17 cellular contexts compared by ENCODE assay signal in the genomic region with DNA sequence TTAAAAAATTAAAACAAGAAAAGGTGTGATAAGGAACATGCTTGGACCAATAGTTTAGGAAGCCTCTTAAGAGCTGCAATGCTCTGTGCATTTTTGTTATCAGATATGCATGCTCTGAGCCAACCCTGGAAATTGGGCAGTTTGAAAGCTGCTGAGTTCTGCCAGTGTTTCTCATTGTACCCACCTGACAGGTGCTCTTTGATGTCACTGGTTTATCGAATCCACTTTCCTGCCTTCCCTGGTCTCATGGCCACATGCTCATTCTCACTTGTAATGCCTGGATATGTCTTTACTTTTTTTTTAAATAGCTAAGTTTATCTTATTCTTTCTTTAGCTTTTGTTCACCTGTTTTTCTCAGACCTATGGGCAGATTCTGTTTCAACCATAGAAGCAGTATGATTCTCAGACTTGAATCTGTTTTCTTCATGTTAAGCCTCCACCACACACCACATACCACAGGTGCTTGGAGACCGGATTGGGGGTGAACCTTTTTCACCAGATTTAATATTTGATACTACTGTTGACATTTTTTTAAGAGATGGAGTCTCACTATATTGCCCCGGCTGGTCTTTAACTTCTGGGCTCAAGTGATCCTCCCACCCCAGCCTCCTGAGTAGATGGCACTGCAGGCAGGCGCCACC.
DNase-seq lines count a peak whose midpoint lies in the region; ATAC-seq lines count a peak whose summit lies in the region.
"Had no signal": no experiment of that assay in that cellular context is flagged by ENCODE, and none has a peak within 500 bp of the region (broad histone marks: within the 10 kb centered on the region; RNA-seq: fewer than 3 reads in every experiment).

No MANE protein-coding gene starts in this region.

- POLR2A ChIA-PET in activated naive CD8-positive, alpha-beta T cell treated with anti-CD3 and anti-CD28 coated beads, Interleukin-2, amount 10 ng/mL, durations not matched to agents 7 days and 5 days (lab: Charles Lee), result no interaction called here
- POLR2A ChIA-PET in activated CD4-positive, alpha-beta T cell treated with anti-CD3 and anti-CD28 coated beads, Interleukin-2, amount 10 ng/mL, durations not matched to agents 7 days and 5 days (lab: Charles Lee), result no interaction called here

- H3K27ac Mint-ChIP-seq in activated naive CD8-positive, alpha-beta T cell treated with anti-CD3 and anti-CD28 coated beads, Interleukin-2, amount 10 ng/mL, durations not matched to agents 7 days and 5 days, result no peak overlapping the region
- no peak overlapping the region for H3K27ac Mint-ChIP-seq in activated naive CD8-positive, alpha-beta T cell treated with anti-CD3 and anti-CD28 coated beads for 36 hours
- H3K27ac Mint-ChIP-seq in T-helper 17 cell (peak overlapping the region; percentile 19), naive B cell (peak overlapping the region; percentile 60 to 88 (median 76))
- no peak overlapping the region for H3K27ac Mint-ChIP-seq in activated T-helper 1 cell treated with anti-CD3 and anti-CD28 coated beads, Interleukin-12 subunit alpha, Interleukin-12 subunit beta, Interleukin-2, Interleukin-4 antibody, amounts not matched to agents 30 ng/mL and 10 ng/mL and 1 ng/mL, durations not matched to agents 14 hours and 24 hours and 36 hours
- no peak overlapping the region for H3K27ac Mint-ChIP-seq in activated CD4-positive, alpha-beta T cell treated with anti-CD3 and anti-CD28 coated beads, Interleukin-2, amount 10 ng/mL, durations not matched to agents 7 days and 5 days

- intact Hi-C loops in activated T-helper 1 cell treated with anti-CD3 and anti-CD28 coated beads, Interleukin-12 subunit alpha, Interleukin-12 subunit beta, Interleukin-2, Interleukin-4 antibody, amounts not matched to agents 30 ng/mL and 10 ng/mL and 1 ng/mL, durations not matched to agents 14 hours and 24 hours and 36 hours (cut with micrococcal nuclease), result no loop called here

- H3K4me1 Mint-ChIP-seq in activated naive CD8-positive, alpha-beta T cell treated with anti-CD3 and anti-CD28 coated beads, Interleukin-2, amount 10 ng/mL, durations not matched to agents 7 days and 5 days, result peaks cover 6% of the 10 kb centered on the region
- H3K4me1 Mint-ChIP-seq in activated naive CD8-positive, alpha-beta T cell treated with anti-CD3 and anti-CD28 coated beads for 36 hours, result peaks cover 9% of the 10 kb centered on the region
- H3K4me1 Mint-ChIP-seq in T-helper 17 cell (peaks cover 16% of the 10 kb centered on the region), naive B cell (peaks cover 12 to 65% (median 23%) of the 10 kb centered on the region in 3 donors)
- H3K4me1 Mint-ChIP-seq in activated T-helper 1 cell treated with anti-CD3 and anti-CD28 coated beads, Interleukin-12 subunit alpha, Interleukin-12 subunit beta, Interleukin-2, Interleukin-4 antibody, amounts not matched to agents 30 ng/mL and 10 ng/mL and 1 ng/mL, durations not matched to agents 14 hours and 24 hours and 36 hours (ENCODE audit: low read depth), result peaks cover 11% of the 10 kb centered on the region
- no peaks in the 10 kb centered on the region for H3K4me1 Mint-ChIP-seq in activated CD4-positive, alpha-beta T cell treated with anti-CD3 and anti-CD28 coated beads, Interleukin-2, amount 10 ng/mL, durations not matched to agents 7 days and 5 days
- H3K4me1 Mint-ChIP-seq: CD14-positive monocyte had no signal

- H3K4me3 Mint-ChIP-seq in activated naive CD8-positive, alpha-beta T cell treated with anti-CD3 and anti-CD28 coated beads, Interleukin-2, amount 10 ng/mL, durations not matched to agents 7 days and 5 days, result no peak overlapping the region
- no peak overlapping the region for H3K4me3 Mint-ChIP-seq in activated naive CD8-positive, alpha-beta T cell treated with anti-CD3 and anti-CD28 coated beads for 36 hours
- H3K4me3 Mint-ChIP-seq in T-helper 17 cell (no peak overlapping the region), naive B cell (peak overlapping the region in 1 of 8 donors; percentile 27)
- no peak overlapping the region for H3K4me3 Mint-ChIP-seq in activated T-helper 1 cell treated with anti-CD3 and anti-CD28 coated beads, Interleukin-12 subunit alpha, Interleukin-12 subunit beta, Interleukin-2, Interleukin-4 antibody, amounts not matched to agents 30 ng/mL and 10 ng/mL and 1 ng/mL, durations not matched to agents 14 hours and 24 hours and 36 hours
- H3K4me3 Mint-ChIP-seq in activated CD4-positive, alpha-beta T cell treated with anti-CD3 and anti-CD28 coated beads, Interleukin-2, amount 10 ng/mL, durations not matched to agents 7 days and 5 days, result no peak overlapping the region
- H3K4me3 Mint-ChIP-seq: CD14-positive monocyte, H9 had no signal

- H3K9me3 Mint-ChIP-seq in activated naive CD8-positive, alpha-beta T cell treated with anti-CD3 and anti-CD28 coated beads, Interleukin-2, amount 10 ng/mL, durations not matched to agents 7 days and 5 days, result no peaks in the 10 kb centered on the region
- H3K9me3 Mint-ChIP-seq in activated naive CD8-positive, alpha-beta T cell treated with anti-CD3 and anti-CD28 coated beads for 36 hours, result no peaks in the 10 kb centered on the region
- no peaks in the 10 kb centered on the region for H3K9me3 Mint-ChIP-seq in naive B cell
- H3K9me3 Mint-ChIP-seq in activated T-helper 1 cell treated with anti-CD3 and anti-CD28 coated beads, Interleukin-12 subunit alpha, Interleukin-12 subunit beta, Interleukin-2, Interleukin-4 antibody, amounts not matched to agents 30 ng/mL and 10 ng/mL and 1 ng/mL, durations not matched to agents 14 hours and 24 hours and 36 hours, result no peaks in the 10 kb centered on the region
- no peaks in the 10 kb centered on the region for H3K9me3 Mint-ChIP-seq in activated CD4-positive, alpha-beta T cell treated with anti-CD3 and anti-CD28 coated beads, Interleukin-2, amount 10 ng/mL, durations not matched to agents 7 days and 5 days
- H3K9me3 Mint-ChIP-seq: CD14-positive monocyte, H9 had no signal

- CTCF ChIA-PET in activated CD4-positive, alpha-beta T cell treated with anti-CD3 and anti-CD28 coated beads, Interleukin-2, amount 10 ng/mL, durations not matched to agents 7 days and 5 days (lab: Charles Lee), result interaction anchor here (0.6 kb wide), 1 partner anchor 1213 kb away, joined by 4 read pairs; no protein-coding TSS in a partner anchor

- ATAC-seq in activated naive CD8-positive, alpha-beta T cell treated with anti-CD3 and anti-CD28 coated beads, Interleukin-2, amount 10 ng/mL, durations not matched to agents 7 days and 5 days (ENCODE audit: low read depth), result peak; percentile 56
- ATAC-seq in T-helper 17 cell, result no peak
- ATAC-seq in naive B cell (ENCODE audit: low read depth in 2 of 2), result no peak
- ATAC-seq in HG03095 (IDR thresholded peaks at IDR 0.05; ENCODE audit: unreplicated experiment), result no peak

- no peaks in the 10 kb centered on the region for H3K27me3 Mint-ChIP-seq in activated naive CD8-positive, alpha-beta T cell treated with anti-CD3 and anti-CD28 coated beads, Interleukin-2, amount 10 ng/mL, durations not matched to agents 7 days and 5 days
- H3K27me3 Mint-ChIP-seq in activated naive CD8-positive, alpha-beta T cell treated with anti-CD3 and anti-CD28 coated beads for 36 hours, result no peaks in the 10 kb centered on the region
- no peaks in the 10 kb centered on the region for H3K27me3 Mint-ChIP-seq in T-helper 17 cell
- no peaks in the 10 kb centered on the region for H3K27me3 Mint-ChIP-seq in naive B cell
- H3K27me3 Mint-ChIP-seq in activated T-helper 1 cell treated with anti-CD3 and anti-CD28 coated beads, Interleukin-12 subunit alpha, Interleukin-12 subunit beta, Interleukin-2, Interleukin-4 antibody, amounts not matched to agents 30 ng/mL and 10 ng/mL and 1 ng/mL, durations not matched to agents 14 hours and 24 hours and 36 hours (ENCODE audit: insufficient read depth), result no peaks in the 10 kb centered on the region
- H3K27me3 Mint-ChIP-seq in activated CD4-positive, alpha-beta T cell treated with anti-CD3 and anti-CD28 coated beads, Interleukin-2, amount 10 ng/mL, durations not matched to agents 7 days and 5 days, result no peaks in the 10 kb centered on the region

- DNase-seq in activated naive CD8-positive, alpha-beta T cell treated with anti-CD3 and anti-CD28 coated beads, Interleukin-2, amount 10 ng/mL, durations not matched to agents 7 days and 5 days, result no peak
- no peak for DNase-seq in activated naive CD8-positive, alpha-beta T cell treated with anti-CD3 and anti-CD28 coated beads for 36 hours
- no peak for DNase-seq in T-helper 17 cell
- no peak for DNase-seq in naive B cell
- DNase-seq in activated T-helper 1 cell treated with anti-CD3 and anti-CD28 coated beads, Interleukin-12 subunit alpha, Interleukin-12 subunit beta, Interleukin-2, Interleukin-4 antibody, amounts not matched to agents 30 ng/mL and 10 ng/mL and 1 ng/mL, durations not matched to agents 14 hours and 24 hours and 36 hours (ENCODE audit: low spot score), result no peak
- no peak for DNase-seq in activated CD4-positive, alpha-beta T cell treated with anti-CD3 and anti-CD28 coated beads for 1 hour
- DNase-seq in activated CD4-positive, alpha-beta T cell treated with anti-CD3 and anti-CD28 coated beads, Interleukin-2, amount 10 ng/mL, durations not matched to agents 7 days and 5 days, result no peak
- DNase-seq: Calu3, DMS79, H9, NCI-H1092 treated with DMSO at 0.1 percent for 48 hours, NCI-H1694 treated with DMSO at 0.1 percent for 48 hours, NCI-H510A, Peyer's patch, SHP77 treated with DMSO at 0.1 percent for 48 hours had no signal

- peaks cover 14% of the 10 kb centered on the region for H3K36me3 Mint-ChIP-seq in activated naive CD8-positive, alpha-beta T cell treated with anti-CD3 and anti-CD28 coated beads, Interleukin-2, amount 10 ng/mL, durations not matched to agents 7 days and 5 days
- H3K36me3 Mint-ChIP-seq in activated naive CD8-positive, alpha-beta T cell treated with anti-CD3 and anti-CD28 coated beads for 36 hours, result peaks cover 3% of the 10 kb centered on the region
- H3K36me3 Mint-ChIP-seq in T-helper 17 cell (ENCODE audit: low read depth) (peaks cover 6% of the 10 kb centered on the region), naive B cell (peaks cover 0 to 4% of the 10 kb centered on the region in 2 donors)
- H3K36me3 Mint-ChIP-seq in activated T-helper 1 cell treated with anti-CD3 and anti-CD28 coated beads, Interleukin-12 subunit alpha, Interleukin-12 subunit beta, Interleukin-2, Interleukin-4 antibody, amounts not matched to agents 30 ng/mL and 10 ng/mL and 1 ng/mL, durations not matched to agents 14 hours and 24 hours and 36 hours (ENCODE audit: low read depth), result peaks cover 10% of the 10 kb centered on the region
- peaks cover 26% of the 10 kb centered on the region for H3K36me3 Mint-ChIP-seq in activated CD4-positive, alpha-beta T cell treated with anti-CD3 and anti-CD28 coated beads, Interleukin-2, amount 10 ng/mL, durations not matched to agents 7 days and 5 days (ENCODE audit: low read depth)
- H3K36me3 Mint-ChIP-seq: CD14-positive monocyte had no signal

- no peaks in the 10 kb centered on the region for H3K9me3 ChIP-seq in T-helper 17 cell (ENCODE audit: control insufficient read depth, low read length, poor library complexity, severe bottlenecking)
- H3K9me3 ChIP-seq: Peyer's patch had no signal

Comparison
In these comparisons a context has a peak if more than half of its experiments do, and no peak if none do; other contexts are left out.
1. H3K27ac Mint-ChIP-seq: peak in T-helper 17 cell (single experiment) and naive B cell (6 of 6); none in activated naive CD8-positive, alpha-beta T cell treated with anti-CD3 and anti-CD28 coated beads, Interleukin-2, amount 10 ng/mL, durations not matched to agents 7 days and 5 days (single experiment), activated naive CD8-positive, alpha-beta T cell treated with anti-CD3 and anti-CD28 coated beads for 36 hours (single experiment), activated T-helper 1 cell treated with anti-CD3 and anti-CD28 coated beads, Interleukin-12 subunit alpha, Interleukin-12 subunit beta, Interleukin-2, Interleukin-4 antibody, amounts not matched to agents 30 ng/mL and 10 ng/mL and 1 ng/mL, durations not matched to agents 14 hours and 24 hours and 36 hours (single experiment) and activated CD4-positive, alpha-beta T cell treated with anti-CD3 and anti-CD28 coated beads, Interleukin-2, amount 10 ng/mL, durations not matched to agents 7 days and 5 days (single experiment).